In the genomic region with DNA sequence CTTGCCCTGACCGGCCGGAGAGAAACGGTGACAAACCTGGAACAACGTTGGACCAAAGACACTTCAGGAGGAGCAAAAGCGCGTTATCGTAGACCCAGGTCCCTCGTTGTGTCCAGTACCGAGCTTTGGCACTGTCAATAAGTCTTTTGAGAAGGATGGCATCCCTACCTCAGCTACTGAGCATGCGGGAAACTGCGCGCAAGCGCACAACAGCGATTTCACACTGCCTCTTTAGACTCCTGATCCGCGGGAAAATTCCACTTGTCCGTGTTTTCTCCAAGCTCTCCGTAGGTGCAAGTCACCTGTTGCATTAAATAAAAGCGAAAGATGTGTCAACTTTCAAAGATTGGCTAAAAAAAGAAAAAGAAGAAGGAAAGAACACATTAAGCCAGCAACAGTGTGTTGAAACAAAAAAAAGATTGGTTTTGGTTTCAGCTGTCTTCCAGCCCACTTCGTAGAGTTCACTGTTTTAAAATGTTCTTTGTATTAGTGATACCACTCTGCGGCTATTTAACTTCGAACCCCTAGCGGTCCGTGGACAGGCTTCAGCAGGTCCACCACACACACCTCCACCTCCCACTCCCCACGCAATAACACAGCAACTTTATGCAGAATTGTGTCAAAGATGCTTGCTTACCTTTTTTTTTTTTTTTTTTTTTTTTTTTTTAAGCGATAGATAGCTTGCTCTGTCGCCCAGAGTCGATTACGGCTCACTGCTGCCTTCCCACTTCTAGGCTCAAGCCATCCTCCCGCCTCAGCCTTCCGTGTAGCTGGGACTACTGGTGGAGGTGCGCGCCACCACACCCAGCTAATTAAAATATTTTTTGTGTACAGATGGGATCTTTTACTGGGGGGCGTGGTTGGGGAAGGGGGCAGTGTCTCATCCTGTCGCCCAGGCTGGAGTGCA, we compare ENCODE assay signal across 1 cellular context.
A peak's percentile ranks its signal among the peaks of the same experiment; 100 is the strongest.
TF ChIP-seq lines count a peak whose summit lies in the region.

A gene with protein sequence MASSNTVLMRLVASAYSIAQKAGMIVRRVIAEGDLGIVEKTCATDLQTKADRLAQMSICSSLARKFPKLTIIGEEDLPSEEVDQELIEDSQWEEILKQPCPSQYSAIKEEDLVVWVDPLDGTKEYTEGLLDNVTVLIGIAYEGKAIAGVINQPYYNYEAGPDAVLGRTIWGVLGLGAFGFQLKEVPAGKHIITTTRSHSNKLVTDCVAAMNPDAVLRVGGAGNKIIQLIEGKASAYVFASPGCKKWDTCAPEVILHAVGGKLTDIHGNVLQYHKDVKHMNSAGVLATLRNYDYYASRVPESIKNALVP (minus strand): TSS at position 139 of the 907 bp plus-strand sequence. CDS start 9,942 bp downstream, outside the sequence.

TF ChIP-seq in HepG2, 621 proteins besides CTCF, POLR2A, EP300 and RAD21 (continued from another document and continues in another):
- TF ChIP-seq SRSF9 (IDR thresholded peaks at IDR 0.05; ENCODE audit: borderline replicate concordance, insufficient read depth, low read depth, low read length, poor library complexity, severe bottlenecking), result no peak
- TF ChIP-seq ZNF598 (CRISPR knock-in tag; IDR thresholded peaks at IDR 0.05; ENCODE audit: borderline replicate concordance), result peak; percentile 38; the same call in 1 of the 2 replicates
- no peak for TF ChIP-seq ZNF329 (CRISPR knock-in tag; IDR thresholded peaks at IDR 0.05; ENCODE audit: low read depth)
- TF ChIP-seq WIZ (CRISPR knock-in tag; IDR thresholded peaks at IDR 0.05), result no peak
- TF ChIP-seq ZNF720 (CRISPR knock-in tag; IDR thresholded peaks at IDR 0.05), result no peak
- TF ChIP-seq SIX1 (CRISPR knock-in tag; IDR thresholded peaks at IDR 0.05; ENCODE audit: borderline replicate concordance), result 0 out of 2 replicates have a peak, but pooled peaks have one; percentile 16
- no peak for TF ChIP-seq ZNF101 (CRISPR knock-in tag; IDR thresholded peaks at IDR 0.05; ENCODE audit: borderline replicate concordance, low read depth)
- no peak for TF ChIP-seq SRF (IDR thresholded peaks at IDR 0.05; ENCODE audit: low read depth, low read length)
- peak; percentile 55; the same call in 1 of the 2 replicates for TF ChIP-seq TSC22D2 (CRISPR knock-in tag; IDR thresholded peaks at IDR 0.05; ENCODE audit: borderline replicate concordance)
- peak; percentile 16; the same call in 1 of the 2 replicates for TF ChIP-seq RAD51 (IDR thresholded peaks at IDR 0.05; ENCODE audit: borderline replicate concordance)
- TF ChIP-seq SP2 (CRISPR knock-in tag; IDR thresholded peaks at IDR 0.05), result no peak
- TF ChIP-seq YEATS4 (CRISPR knock-in tag; IDR thresholded peaks at IDR 0.05; ENCODE audit: borderline replicate concordance), result peak; percentile 27; the same call in 1 of the 2 replicates
- TF ChIP-seq NFE2L1 (CRISPR knock-in tag; IDR thresholded peaks at IDR 0.05; ENCODE audit: borderline replicate concordance), result no peak
- TF ChIP-seq, protein P1, sequence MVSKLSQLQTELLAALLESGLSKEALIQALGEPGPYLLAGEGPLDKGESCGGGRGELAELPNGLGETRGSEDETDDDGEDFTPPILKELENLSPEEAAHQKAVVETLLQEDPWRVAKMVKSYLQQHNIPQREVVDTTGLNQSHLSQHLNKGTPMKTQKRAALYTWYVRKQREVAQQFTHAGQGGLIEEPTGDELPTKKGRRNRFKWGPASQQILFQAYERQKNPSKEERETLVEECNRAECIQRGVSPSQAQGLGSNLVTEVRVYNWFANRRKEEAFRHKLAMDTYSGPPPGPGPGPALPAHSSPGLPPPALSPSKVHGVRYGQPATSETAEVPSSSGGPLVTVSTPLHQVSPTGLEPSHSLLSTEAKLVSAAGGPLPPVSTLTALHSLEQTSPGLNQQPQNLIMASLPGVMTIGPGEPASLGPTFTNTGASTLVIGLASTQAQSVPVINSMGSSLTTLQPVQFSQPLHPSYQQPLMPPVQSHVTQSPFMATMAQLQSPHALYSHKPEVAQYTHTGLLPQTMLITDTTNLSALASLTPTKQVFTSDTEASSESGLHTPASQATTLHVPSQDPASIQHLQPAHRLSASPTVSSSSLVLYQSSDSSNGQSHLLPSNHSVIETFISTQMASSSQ (IDR thresholded peaks at IDR 0.05; ENCODE audit: low read depth), result no peak
- TF ChIP-seq, protein P1 (CRISPR knock-in tag; IDR thresholded peaks at IDR 0.05; ENCODE audit: borderline replicate concordance), result 0 out of 2 replicates have a peak, but pooled peaks have one; percentile 34
- TF ChIP-seq, protein P2, sequence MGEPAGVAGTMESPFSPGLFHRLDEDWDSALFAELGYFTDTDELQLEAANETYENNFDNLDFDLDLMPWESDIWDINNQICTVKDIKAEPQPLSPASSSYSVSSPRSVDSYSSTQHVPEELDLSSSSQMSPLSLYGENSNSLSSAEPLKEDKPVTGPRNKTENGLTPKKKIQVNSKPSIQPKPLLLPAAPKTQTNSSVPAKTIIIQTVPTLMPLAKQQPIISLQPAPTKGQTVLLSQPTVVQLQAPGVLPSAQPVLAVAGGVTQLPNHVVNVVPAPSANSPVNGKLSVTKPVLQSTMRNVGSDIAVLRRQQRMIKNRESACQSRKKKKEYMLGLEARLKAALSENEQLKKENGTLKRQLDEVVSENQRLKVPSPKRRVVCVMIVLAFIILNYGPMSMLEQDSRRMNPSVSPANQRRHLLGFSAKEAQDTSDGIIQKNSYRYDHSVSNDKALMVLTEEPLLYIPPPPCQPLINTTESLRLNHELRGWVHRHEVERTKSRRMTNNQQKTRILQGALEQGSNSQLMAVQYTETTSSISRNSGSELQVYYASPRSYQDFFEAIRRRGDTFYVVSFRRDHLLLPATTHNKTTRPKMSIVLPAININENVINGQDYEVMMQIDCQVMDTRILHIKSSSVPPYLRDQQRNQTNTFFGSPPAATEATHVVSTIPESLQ (CRISPR knock-in tag; conservative IDR thresholded peaks at IDR 0.05), result no peak
- TF ChIP-seq, protein P3, sequence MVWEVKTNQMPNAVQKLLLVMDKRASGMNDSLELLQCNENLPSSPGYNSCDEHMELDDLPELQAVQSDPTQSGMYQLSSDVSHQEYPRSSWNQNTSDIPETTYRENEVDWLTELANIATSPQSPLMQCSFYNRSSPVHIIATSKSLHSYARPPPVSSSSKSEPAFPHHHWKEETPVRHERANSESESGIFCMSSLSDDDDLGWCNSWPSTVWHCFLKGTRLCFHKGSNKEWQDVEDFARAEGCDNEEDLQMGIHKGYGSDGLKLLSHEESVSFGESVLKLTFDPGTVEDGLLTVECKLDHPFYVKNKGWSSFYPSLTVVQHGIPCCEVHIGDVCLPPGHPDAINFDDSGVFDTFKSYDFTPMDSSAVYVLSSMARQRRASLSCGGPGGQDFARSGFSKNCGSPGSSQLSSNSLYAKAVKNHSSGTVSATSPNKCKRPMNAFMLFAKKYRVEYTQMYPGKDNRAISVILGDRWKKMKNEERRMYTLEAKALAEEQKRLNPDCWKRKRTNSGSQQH (CRISPR knock-in tag; IDR thresholded peaks at IDR 0.05; ENCODE audit: low read depth), result 0 out of 2 replicates have a peak, but pooled peaks have one; percentile 44
- TF ChIP-seq KMT2B (CRISPR knock-in tag; IDR thresholded peaks at IDR 0.05), result peak; percentile 88
- no peak for TF ChIP-seq PHB2 (IDR thresholded peaks at IDR 0.05; ENCODE audit: partially characterized antibody)
- TF ChIP-seq NFIB (CRISPR knock-in tag; IDR thresholded peaks at IDR 0.05; ENCODE audit: borderline replicate concordance), result no peak
- no peak for TF ChIP-seq PLRG1 (conservative IDR thresholded peaks at IDR 0.05)
- TF ChIP-seq GATAD1 (CRISPR knock-in tag; IDR thresholded peaks at IDR 0.05), result peak; percentile 85
- TF ChIP-seq MED8 (CRISPR knock-in tag; IDR thresholded peaks at IDR 0.05; ENCODE audit: insufficient replicate concordance), result no peak
- TF ChIP-seq, protein P4, sequence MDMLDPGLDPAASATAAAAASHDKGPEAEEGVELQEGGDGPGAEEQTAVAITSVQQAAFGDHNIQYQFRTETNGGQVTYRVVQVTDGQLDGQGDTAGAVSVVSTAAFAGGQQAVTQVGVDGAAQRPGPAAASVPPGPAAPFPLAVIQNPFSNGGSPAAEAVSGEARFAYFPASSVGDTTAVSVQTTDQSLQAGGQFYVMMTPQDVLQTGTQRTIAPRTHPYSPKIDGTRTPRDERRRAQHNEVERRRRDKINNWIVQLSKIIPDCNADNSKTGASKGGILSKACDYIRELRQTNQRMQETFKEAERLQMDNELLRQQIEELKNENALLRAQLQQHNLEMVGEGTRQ (IDR thresholded peaks at IDR 0.05; ENCODE audit: low read depth, low read length), result peak; percentile 31; the same call in 1 of the 2 replicates
- TF ChIP-seq, protein P4 (CRISPR knock-in tag; IDR thresholded peaks at IDR 0.05; ENCODE audit: borderline replicate concordance), result peak; percentile 59; the same call in 1 of the 2 replicates
- TF ChIP-seq ZNF484 (CRISPR knock-in tag; IDR thresholded peaks at IDR 0.05; ENCODE audit: borderline replicate concordance, low read depth), result no peak
- TF ChIP-seq THYN1 (CRISPR knock-in tag; IDR thresholded peaks at IDR 0.05; ENCODE audit: borderline replicate concordance, low read depth), result no peak
- TF ChIP-seq ETV6 (CRISPR knock-in tag; conservative IDR thresholded peaks at IDR 0.05), result no peak
- no peak for TF ChIP-seq ZFP62 (CRISPR knock-in tag; IDR thresholded peaks at IDR 0.05)
- TF ChIP-seq, protein P5, sequence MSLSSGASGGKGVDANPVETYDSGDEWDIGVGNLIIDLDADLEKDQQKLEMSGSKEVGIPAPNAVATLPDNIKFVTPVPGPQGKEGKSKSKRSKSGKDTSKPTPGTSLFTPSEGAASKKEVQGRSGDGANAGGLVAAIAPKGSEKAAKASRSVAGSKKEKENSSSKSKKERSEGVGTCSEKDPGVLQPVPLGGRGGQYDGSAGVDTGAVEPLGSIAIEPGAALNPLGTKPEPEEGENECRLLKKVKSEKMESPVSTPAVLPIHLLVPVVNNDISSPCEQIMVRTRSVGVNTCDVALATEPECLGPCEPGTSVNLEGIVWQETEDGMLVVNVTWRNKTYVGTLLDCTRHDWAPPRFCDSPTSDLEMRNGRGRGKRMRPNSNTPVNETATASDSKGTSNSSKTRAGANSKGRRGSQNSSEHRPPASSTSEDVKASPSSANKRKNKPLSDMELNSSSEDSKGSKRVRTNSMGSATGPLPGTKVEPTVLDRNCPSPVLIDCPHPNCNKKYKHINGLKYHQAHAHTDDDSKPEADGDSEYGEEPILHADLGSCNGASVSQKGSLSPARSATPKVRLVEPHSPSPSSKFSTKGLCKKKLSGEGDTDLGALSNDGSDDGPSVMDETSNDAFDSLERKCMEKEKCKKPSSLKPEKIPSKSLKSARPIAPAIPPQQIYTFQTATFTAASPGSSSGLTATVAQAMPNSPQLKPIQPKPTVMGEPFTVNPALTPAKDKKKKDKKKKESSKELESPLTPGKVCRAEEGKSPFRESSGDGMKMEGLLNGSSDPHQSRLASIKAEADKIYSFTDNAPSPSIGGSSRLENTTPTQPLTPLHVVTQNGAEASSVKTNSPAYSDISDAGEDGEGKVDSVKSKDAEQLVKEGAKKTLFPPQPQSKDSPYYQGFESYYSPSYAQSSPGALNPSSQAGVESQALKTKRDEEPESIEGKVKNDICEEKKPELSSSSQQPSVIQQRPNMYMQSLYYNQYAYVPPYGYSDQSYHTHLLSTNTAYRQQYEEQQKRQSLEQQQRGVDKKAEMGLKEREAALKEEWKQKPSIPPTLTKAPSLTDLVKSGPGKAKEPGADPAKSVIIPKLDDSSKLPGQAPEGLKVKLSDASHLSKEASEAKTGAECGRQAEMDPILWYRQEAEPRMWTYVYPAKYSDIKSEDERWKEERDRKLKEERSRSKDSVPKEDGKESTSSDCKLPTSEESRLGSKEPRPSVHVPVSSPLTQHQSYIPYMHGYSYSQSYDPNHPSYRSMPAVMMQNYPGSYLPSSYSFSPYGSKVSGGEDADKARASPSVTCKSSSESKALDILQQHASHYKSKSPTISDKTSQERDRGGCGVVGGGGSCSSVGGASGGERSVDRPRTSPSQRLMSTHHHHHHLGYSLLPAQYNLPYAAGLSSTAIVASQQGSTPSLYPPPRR (CRISPR knock-in tag; IDR thresholded peaks at IDR 0.05; ENCODE audit: borderline replicate concordance), result peak; percentile 17; the same call in 1 of the 2 replicates
- TF ChIP-seq ZZZ3 (CRISPR knock-in tag; IDR thresholded peaks at IDR 0.05; ENCODE audit: borderline replicate concordance), result peak; percentile 34; the same call in 1 of the 2 replicates
- TF ChIP-seq NFE2 (CRISPR knock-in tag; IDR thresholded peaks at IDR 0.05), result no peak
- TF ChIP-seq, protein P6, sequence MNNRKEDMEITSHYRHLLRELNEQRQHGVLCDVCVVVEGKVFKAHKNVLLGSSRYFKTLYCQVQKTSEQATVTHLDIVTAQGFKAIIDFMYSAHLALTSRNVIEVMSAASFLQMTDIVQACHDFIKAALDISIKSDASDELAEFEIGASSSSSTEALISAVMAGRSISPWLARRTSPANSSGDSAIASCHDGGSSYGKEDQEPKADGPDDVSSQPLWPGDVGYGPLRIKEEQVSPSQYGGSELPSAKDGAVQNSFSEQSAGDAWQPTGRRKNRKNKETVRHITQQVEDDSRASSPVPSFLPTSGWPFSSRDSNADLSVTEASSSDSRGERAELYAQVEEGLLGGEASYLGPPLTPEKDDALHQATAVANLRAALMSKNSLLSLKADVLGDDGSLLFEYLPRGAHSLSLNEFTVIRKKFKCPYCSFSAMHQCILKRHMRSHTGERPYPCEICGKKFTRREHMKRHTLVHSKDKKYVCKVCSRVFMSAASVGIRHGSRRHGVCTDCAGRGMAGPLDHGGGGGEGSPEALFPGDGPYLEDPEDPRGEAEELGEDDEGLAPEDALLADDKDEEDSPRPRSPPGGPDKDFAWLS (CRISPR knock-in tag; IDR thresholded peaks at IDR 0.05; ENCODE audit: borderline replicate concordance), result no peak
- TF ChIP-seq FOXJ3 (CRISPR knock-in tag; IDR thresholded peaks at IDR 0.05; ENCODE audit: borderline replicate concordance), result no peak
- peak; percentile 38 for TF ChIP-seq ZFY (CRISPR knock-in tag; IDR thresholded peaks at IDR 0.05)
- no peak for TF ChIP-seq PCBP2 (optimal IDR thresholded peaks at IDR 0.05; ENCODE audit: low read depth, low read length, poor library complexity, severe bottlenecking)
- TF ChIP-seq ARNT2 (CRISPR knock-in tag; IDR thresholded peaks at IDR 0.05; ENCODE audit: low read depth), result no peak
- TF ChIP-seq JUNB (CRISPR knock-in tag; IDR thresholded peaks at IDR 0.05; ENCODE audit: borderline replicate concordance), result no peak
- TF ChIP-seq MTA3 (CRISPR knock-in tag; IDR thresholded peaks at IDR 0.05), result no peak
- TF ChIP-seq TRIM24 (CRISPR knock-in tag; IDR thresholded peaks at IDR 0.05), result no peak
